ENCODE assay signal across 11 cellular contexts in genomic region chr11:75380716-75381420, GRCh38. TPM values are rescaled to one million over a fixed set of nuclear protein-coding genes. Genes with fewer than 3 reads are reported as not detected.
DNase-seq lines count a peak whose midpoint lies in the region; TF ChIP-seq lines count a peak whose summit lies in the region.
"Had no signal": no experiment of that assay in that cellular context is flagged by ENCODE, and none has a peak within 500 bp of the region (broad histone marks: within the 10 kb centered on the region; RNA-seq: fewer than 3 reads in every experiment).

No MANE protein-coding gene starts in this region.

- H3K27ac Mint-ChIP-seq in CD14-positive monocyte = peak overlapping the region; percentile 65 to 95 (median 93)
- H3K27ac Mint-ChIP-seq: activated naive CD4-positive, alpha-beta T cell treated with anti-CD3 and anti-CD28 coated beads, Interleukin-2, amount 50 U/mL, for 24 hours had no signal

- no peak for TF ChIP-seq CTCF in CD14-positive monocyte (IDR thresholded peaks at IDR 0.05)
- TF ChIP-seq CTCF in colonic mucosa (IDR thresholded peaks at IDR 0.05) = no peak

- DNase-seq in CD14-positive monocyte (ENCODE audit: low spot score) (peak; percentile 62), Kasumi-1 (lab: John Stamatoyannopoulos, UW) (peak; percentile 40 to 58), colonic mucosa (peak; percentile 75), mucosa of gallbladder (ENCODE audit: low spot score) (peak; percentile 75), kidney glomerular epithelial cell (lab: John Stamatoyannopoulos, UW) (no peak), SW 1271 (lab: John Stamatoyannopoulos, UW) (no peak), NCI-H446 treated with DMSO at 0.1 percent for 48 hours (lab: John Stamatoyannopoulos, UW) (no peak), DMS79 treated with DMSO at 0.1 percent for 48 hours (lab: John Stamatoyannopoulos, UW) (no peak)
- DNase-seq: naive B cell had no signal

- H3K4me1 Mint-ChIP-seq in CD14-positive monocyte = peaks cover 45% of the 10 kb centered on the region

- H3K27me3 Mint-ChIP-seq in CD14-positive monocyte (ENCODE audit: low read depth in 3 of 3) = peaks cover 0 to under 1% (median 0%) of the 10 kb centered on the region in 3 donors
- H3K27me3 Mint-ChIP-seq: activated naive CD4-positive, alpha-beta T cell treated with anti-CD3 and anti-CD28 coated beads, Interleukin-2, amount 50 U/mL, for 24 hours had no signal

- H3K4me3 Mint-ChIP-seq in CD14-positive monocyte = no peak overlapping the region
- H3K4me3 Mint-ChIP-seq: activated naive CD4-positive, alpha-beta T cell treated with anti-CD3 and anti-CD28 coated beads, Interleukin-2, amount 50 U/mL, for 24 hours had no signal

- peak overlapping the region in 1 of 2 donors; percentile 48 for H3K9ac ChIP-seq in colonic mucosa (ENCODE audit: low read depth in 2 of 2, low read length in 2 of 2)

- H3K9me3 ChIP-seq in colonic mucosa = no peaks in the 10 kb centered on the region
- H3K9me3 ChIP-seq: MG63 had no signal

- H3K36me3 ChIP-seq in colonic mucosa = no peaks in the 10 kb centered on the region
- H3K36me3 ChIP-seq: MG63 had no signal

- peaks cover 6% of the 10 kb centered on the region for H3K4me1 ChIP-seq in colonic mucosa

- no peaks in the 10 kb centered on the region for H3K9me3 Mint-ChIP-seq in CD14-positive monocyte
- H3K9me3 Mint-ChIP-seq: activated naive CD4-positive, alpha-beta T cell treated with anti-CD3 and anti-CD28 coated beads, Interleukin-2, amount 50 U/mL, for 24 hours; naive B cell had no signal

- no peak overlapping the region for H3K4me3 ChIP-seq in colonic mucosa
- H3K4me3 ChIP-seq: MG63 had no signal

- peak overlapping the region; percentile 60 for H3K27ac ChIP-seq in colonic mucosa

- no peaks in the 10 kb centered on the region for H3K27me3 ChIP-seq in colonic mucosa
- H3K27me3 ChIP-seq: MG63 had no signal

- intact Hi-C loops in CD14-positive monocyte (cut with micrococcal nuclease) = loop anchor here (5.0 kb wide), 2 partner anchors 34 to 39 kb away; no protein-coding TSS in a partner anchor
- intact Hi-C loops in colonic mucosa (cut with DNase I) = no loop called here

- H3K36me3 Mint-ChIP-seq in CD14-positive monocyte = no peaks in the 10 kb centered on the region
- H3K36me3 Mint-ChIP-seq: activated naive CD4-positive, alpha-beta T cell treated with anti-CD3 and anti-CD28 coated beads, Interleukin-2, amount 50 U/mL, for 24 hours; naive B cell had no signal

RNA-seq across cellular contexts. Expression of gene RPS3, which starts 18.4 kb away (rescaled TPM):
- polyA plus RNA-seq in CD14-positive monocyte = 1,000 to 10,000 TPM; 1,448 to 1,563 TPM
- total RNA-seq in colonic mucosa (1,000 to 10,000 TPM; 2,133 to 2,596 TPM), mucosa of gallbladder (1,626 TPM)

RNA-seq across cellular contexts. Expression of gene ARRB1, which starts 29.4 kb away (rescaled TPM):
- 10 to 100 TPM; 52.6 to 66.5 TPM for polyA plus RNA-seq in CD14-positive monocyte
- total RNA-seq in colonic mucosa = 10 to 100 TPM; 70.3 to 73.4 TPM
- 57.7 TPM for total RNA-seq in mucosa of gallbladder

RNA-seq across cellular contexts. Expression of gene KLHL35, which starts 52.1 kb away (rescaled TPM):
- polyA plus RNA-seq in CD14-positive monocyte = under 1 TPM in 1 of 2 donors, not detected in 1; 0.33 TPM
- total RNA-seq in colonic mucosa (under 1 TPM; 0.50 to 0.67 TPM), mucosa of gallbladder (1.4 TPM)

Comparison
In these comparisons a context has a peak if more than half of its experiments do, and no peak if none do; other contexts are left out.
1. DNase-seq: peak in CD14-positive monocyte (single experiment), Kasumi-1 (2 of 2), colonic mucosa (single experiment) and mucosa of gallbladder (single experiment); none in kidney glomerular epithelial cell (single experiment), SW 1271 (0 of 2), NCI-H446 treated with DMSO at 0.1 percent for 48 hours (single experiment) and DMS79 treated with DMSO at 0.1 percent for 48 hours (single experiment).